19 cellular contexts compared by ENCODE assay signal in genomic region chr5:103375863-103376591, GRCh38.
DNase-seq lines count a peak whose midpoint lies in the region; ATAC-seq, FAIRE-seq and TF ChIP-seq lines count a peak whose summit lies in the region.
"Had no signal": no experiment of that assay in that cellular context is flagged by ENCODE, and none has a peak within 500 bp of the region (broad histone marks: within the 10 kb centered on the region; RNA-seq: fewer than 3 reads in every experiment).

No MANE protein-coding gene starts in this region.

- peak overlapping the region in 1 of 2 experiments; percentile 42 for H2BK12ac ChIP-seq in mesenchymal stem cell (ENCODE audit: low read length in 2 of 2)

- CTCF ChIA-PET in SK-N-SH (lab: Yijun Ruan, JAX): interaction anchor here (1.0 kb wide), 2 partner anchors 31 to 118 kb away, joined by 3 read pairs; partner anchors contain the start of gene MACIR

- no peak for TF ChIP-seq RAD21 in SK-N-SH (IDR thresholded peaks at IDR 0.05; ENCODE audit: low read length)

- H3K4ac ChIP-seq in mesenchymal stem cell (ENCODE audit: low read depth in 1 of 2, low read length in 2 of 2): no peak overlapping the region

- no peaks in the 10 kb centered on the region for H3K36me3 ChIP-seq in SK-N-SH (replicated peaks in 1 of 2; ENCODE audit: control insufficient read depth in 1 of 2, insufficient read depth in 2 of 2, low read length in 1 of 2)
- no peaks in the 10 kb centered on the region for H3K36me3 ChIP-seq in mesenchymal stem cell (ENCODE audit: control insufficient read depth in 1 of 2, insufficient read depth in 2 of 2, low read depth in 1 of 2, low read length in 2 of 2)
- H3K36me3 ChIP-seq: SJSA1 had no signal

- POLR2A ChIA-PET in SK-N-SH (lab: Yijun Ruan, JAX): no interaction called here

- peaks cover 3% of the 10 kb centered on the region for H3K36me3 Mint-ChIP-seq in brain
- H3K36me3 Mint-ChIP-seq in stimulated activated memory B cell treated with anti-CD40 and anti-IgM and Interleukin-4, amounts not matched to agents 10 μg/mL and 1 μg/mL and 100 μg/mL, for 72 hours: no peaks in the 10 kb centered on the region
- H3K36me3 Mint-ChIP-seq: CD8-positive, alpha-beta T cell had no signal

- no peak overlapping the region for H3K14ac ChIP-seq in mesenchymal stem cell (ENCODE audit: low read length in 2 of 2)

- H4K91ac ChIP-seq in mesenchymal stem cell (ENCODE audit: low read length): no peak overlapping the region

- DNase-seq in SK-N-SH (no peak), mesenchymal stem cell (no peak), NCI-H128 (lab: John Stamatoyannopoulos, UW; ENCODE audit: unreplicated experiment) (no peak), H54 (ENCODE audit: insufficient read length, low spot score) (no peak), CD1c-positive myeloid dendritic cell (ENCODE audit: extremely low spot score) (no peak)
- DNase-seq: 8988T; CD8-positive, alpha-beta T cell; DND-41; H7; NCI-H1417 treated with DMSO at 0.1 percent for 48 hours; NCI-H1930; NCI-H774 had no signal

- no peak for TF ChIP-seq POLR2A in H54 (IDR thresholded peaks at IDR 0.05; ENCODE audit: low read depth, low read length)

- no peaks in the 10 kb centered on the region for H3K9me2 ChIP-seq in SK-N-SH

- H3K27ac Mint-ChIP-seq in brain: peak overlapping the region; percentile 11 to 57 (median 31)
- no peak overlapping the region for H3K27ac Mint-ChIP-seq in stimulated activated memory B cell treated with anti-CD40 and anti-IgM and Interleukin-4, amounts not matched to agents 10 μg/mL and 1 μg/mL and 100 μg/mL, for 72 hours
- H3K27ac Mint-ChIP-seq: CD8-positive, alpha-beta T cell had no signal

- H3K9ac ChIP-seq in SK-N-SH (no peak overlapping the region), mesenchymal stem cell (ENCODE audit: low read length) (no peak overlapping the region)

- no peaks in the 10 kb centered on the region for H4K20me1 ChIP-seq in SK-N-SH (ENCODE audit: insufficient read depth)

- no peaks in the 10 kb centered on the region for H3K79me2 ChIP-seq in SK-N-SH (ENCODE audit: insufficient read depth)

- no peak for FAIRE-seq in H54 (lab: Jason Lieb, UNC)
- FAIRE-seq: D721Med, G401.6 had no signal

- no peak overlapping the region for H2BK120ac ChIP-seq in mesenchymal stem cell (ENCODE audit: low read depth, low read length)

- peaks cover 49% of the 10 kb centered on the region for H3K4me1 Mint-ChIP-seq in brain
- no peaks in the 10 kb centered on the region for H3K4me1 Mint-ChIP-seq in stimulated activated memory B cell treated with anti-CD40 and anti-IgM and Interleukin-4, amounts not matched to agents 10 μg/mL and 1 μg/mL and 100 μg/mL, for 72 hours

- TF ChIP-seq EP300 in SK-N-SH (IDR thresholded peaks at IDR 0.05; ENCODE audit: borderline replicate concordance in 1 of 2, low read depth in 1 of 2, low read length in 1 of 2): no peak

- H3K27me3 Mint-ChIP-seq in brain: no peaks in the 10 kb centered on the region
- no peaks in the 10 kb centered on the region for H3K27me3 Mint-ChIP-seq in stimulated activated memory B cell treated with anti-CD40 and anti-IgM and Interleukin-4, amounts not matched to agents 10 μg/mL and 1 μg/mL and 100 μg/mL, for 72 hours

- no peaks in the 10 kb centered on the region for H3F3A ChIP-seq in SK-N-SH (replicated peaks; ENCODE audit: insufficient read depth)

- no peak overlapping the region for H2AFZ ChIP-seq in SK-N-SH (ENCODE audit: low read depth)
- peak overlapping the region; percentile 15 for H2AFZ ChIP-seq in mesenchymal stem cell (ENCODE audit: low read depth, low read length)

- no peaks in the 10 kb centered on the region for H3K79me1 ChIP-seq in mesenchymal stem cell (replicated peaks; ENCODE audit: low read length, poor library complexity, severe bottlenecking)

- no peak overlapping the region for H2AK5ac ChIP-seq in mesenchymal stem cell (ENCODE audit: low read length, severe bottlenecking)

- H2BK15ac ChIP-seq in mesenchymal stem cell (ENCODE audit: low read depth, poor library complexity, severe bottlenecking): no peak overlapping the region

- TF ChIP-seq CTCF in SK-N-SH (IDR thresholded peaks at IDR 0.05) (no peak), brain (conservative IDR thresholded peaks at IDR 0.05) (no peak)

- H3K4me2 ChIP-seq in SK-N-SH (no peak overlapping the region), mesenchymal stem cell (ENCODE audit: low read length, poor library complexity, severe bottlenecking) (no peak overlapping the region)

- peak overlapping the region; percentile 20 to 56 for H3K18ac ChIP-seq in mesenchymal stem cell (ENCODE audit: low read depth in 1 of 2, low read length in 2 of 2)

- H3K27ac ChIP-seq in SK-N-SH (ENCODE audit: low read depth in 2 of 2, low read length in 1 of 2) (peak overlapping the region in 1 of 2 experiments; percentile 86; a peak in 2 of 4 replicates), mesenchymal stem cell (ENCODE audit: low read length, poor library complexity, severe bottlenecking) (no peak overlapping the region)
- H3K27ac ChIP-seq: RWPE1, SJSA1 had no signal

- H3K4me3 ChIP-seq in SK-N-SH (ENCODE audit: low read depth in 2 of 2, low read length in 1 of 2) (no peak overlapping the region), mesenchymal stem cell (ENCODE audit: insufficient read depth in 1 of 2, low read depth in 1 of 2, low read length in 2 of 2) (no peak overlapping the region)
- H3K4me3 ChIP-seq: SJSA1 had no signal

- H4K8ac ChIP-seq in mesenchymal stem cell (ENCODE audit: low read length): no peak overlapping the region

- no peak overlapping the region for H3K23ac ChIP-seq in mesenchymal stem cell (ENCODE audit: low read length in 2 of 2)

- H2BK5ac ChIP-seq in mesenchymal stem cell (ENCODE audit: low read depth, low read length, poor library complexity, severe bottlenecking): no peak overlapping the region

- peaks cover 9 to 17% of the 10 kb centered on the region in 2 experiments; a peak in 3 of 4 replicates for H3K4me1 ChIP-seq in SK-N-SH (ENCODE audit: control insufficient read depth in 1 of 2, insufficient read depth in 2 of 2, low read depth in 1 of 2, low read length in 1 of 2)
- peaks cover 2% of the 10 kb centered on the region for H3K4me1 ChIP-seq in mesenchymal stem cell (ENCODE audit: control insufficient read depth, insufficient read depth, low read depth, low read length)
- H3K4me1 ChIP-seq: SJSA1 had no signal

- 91% methylated on average over 3 of the region's 3 CpGs for WGBS in SK-N-SH (ENCODE audit: low lambda C conversion rate)
- WGBS in mesenchymal stem cell: 96% methylated on average over 3 of the region's 3 CpGs

- no peak overlapping the region for H3K4me3 Mint-ChIP-seq in brain
- H3K4me3 Mint-ChIP-seq in stimulated activated memory B cell treated with anti-CD40 and anti-IgM and Interleukin-4, amounts not matched to agents 10 μg/mL and 1 μg/mL and 100 μg/mL, for 72 hours: no peak overlapping the region
- H3K4me3 Mint-ChIP-seq: CD8-positive, alpha-beta T cell had no signal

- no peak for ATAC-seq in SK-N-SH treated with all-trans-retinoic acid at 6 μM for 48 hours
- ATAC-seq in stimulated activated memory B cell treated with anti-CD40 and anti-IgM and Interleukin-4, amounts not matched to agents 10 μg/mL and 1 μg/mL and 100 μg/mL, for 72 hours: peak; percentile 46
- ATAC-seq: CD8-positive, alpha-beta T cell had no signal

- peaks cover 3 to 20% (median 5%) of the 10 kb centered on the region in 5 experiments for H3K9me3 Mint-ChIP-seq in brain
- H3K9me3 Mint-ChIP-seq in stimulated activated memory B cell treated with anti-CD40 and anti-IgM and Interleukin-4, amounts not matched to agents 10 μg/mL and 1 μg/mL and 100 μg/mL, for 72 hours: peaks cover 3% of the 10 kb centered on the region
- H3K9me3 Mint-ChIP-seq: CD8-positive, alpha-beta T cell had no signal

- no peaks in the 10 kb centered on the region for H3K27me3 ChIP-seq in SK-N-SH (ENCODE audit: insufficient read depth)
- peaks cover 4 to 5% of the 10 kb centered on the region in 2 experiments for H3K27me3 ChIP-seq in mesenchymal stem cell (ENCODE audit: control insufficient read depth in 1 of 2, insufficient read depth in 1 of 2, low read length in 2 of 2)
- H3K27me3 ChIP-seq: SJSA1 had no signal

- no peaks in the 10 kb centered on the region for H3K9me3 ChIP-seq in SK-N-SH
- no peaks in the 10 kb centered on the region for H3K9me3 ChIP-seq in mesenchymal stem cell (ENCODE audit: control insufficient read depth, low read length)
- H3K9me3 ChIP-seq: SJSA1 had no signal

TF ChIP-seq in SK-N-SH treated with all-trans-retinoic acid at 6 μM for 48 hours, 23 proteins besides CTCF, POLR2A, EP300 and RAD21:
- peak; percentile 88 for TF ChIP-seq ZFP3 (CRISPR knock-in tag; IDR thresholded peaks at IDR 0.05)
- TF ChIP-seq RARB (CRISPR knock-in tag; IDR thresholded peaks at IDR 0.05): no peak

TF ChIP-seq in SK-N-SH, 30 proteins besides CTCF, POLR2A, EP300 and RAD21:
- TF ChIP-seq, protein P1, sequence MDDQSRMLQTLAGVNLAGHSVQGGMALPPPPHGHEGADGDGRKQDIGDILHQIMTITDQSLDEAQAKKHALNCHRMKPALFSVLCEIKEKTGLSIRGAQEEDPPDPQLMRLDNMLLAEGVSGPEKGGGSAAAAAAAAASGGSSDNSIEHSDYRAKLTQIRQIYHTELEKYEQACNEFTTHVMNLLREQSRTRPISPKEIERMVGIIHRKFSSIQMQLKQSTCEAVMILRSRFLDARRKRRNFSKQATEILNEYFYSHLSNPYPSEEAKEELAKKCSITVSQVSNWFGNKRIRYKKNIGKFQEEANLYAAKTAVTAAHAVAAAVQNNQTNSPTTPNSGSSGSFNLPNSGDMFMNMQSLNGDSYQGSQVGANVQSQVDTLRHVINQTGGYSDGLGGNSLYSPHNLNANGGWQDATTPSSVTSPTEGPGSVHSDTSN (IDR thresholded peaks at IDR 0.05): no peak
- TF ChIP-seq GATA2 (CRISPR knock-in tag; IDR thresholded peaks at IDR 0.05): no peak
- no peak for TF ChIP-seq TEAD4 (IDR thresholded peaks at IDR 0.05; ENCODE audit: borderline replicate concordance, insufficient read depth)
